In the genomic region with DNA sequence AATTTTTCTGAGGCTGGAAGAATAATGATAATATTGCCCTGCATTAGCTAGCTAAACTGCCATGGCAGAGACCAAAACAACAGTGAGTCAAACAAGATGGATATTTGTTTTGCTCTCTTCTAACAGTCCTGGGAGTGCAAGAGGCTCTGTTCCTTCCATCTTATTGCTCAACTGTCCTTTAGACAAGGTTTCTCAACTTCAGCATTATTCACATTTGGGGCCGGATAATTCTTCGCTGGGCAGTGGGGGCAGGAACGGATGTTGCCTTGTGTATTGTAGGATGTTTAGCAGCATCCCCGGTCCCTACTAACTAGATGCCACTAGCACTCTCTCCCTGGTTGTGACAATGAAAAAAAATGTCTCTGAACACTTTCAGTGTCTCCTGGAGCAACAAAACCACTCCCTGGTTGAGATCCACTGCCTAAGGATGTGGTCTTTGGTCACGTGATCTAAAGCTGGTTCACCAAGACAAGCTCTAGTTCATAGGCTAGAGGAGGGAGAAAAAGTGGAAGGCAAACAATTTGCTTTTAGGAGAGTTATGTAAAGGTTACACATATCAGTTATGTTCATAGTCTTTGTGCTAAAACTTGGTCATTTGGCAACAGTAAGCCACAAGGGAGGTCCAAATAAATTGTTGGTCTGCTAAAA, we compare ENCODE assay signal across 1 cellular context.
TF ChIP-seq lines count a peak whose summit lies in the region.

No MANE protein-coding gene starts in this region.

TF ChIP-seq in SK-N-SH, 30 proteins besides CTCF, POLR2A, EP300 and RAD21 (continued from another document):
- TF ChIP-seq, protein P1, sequence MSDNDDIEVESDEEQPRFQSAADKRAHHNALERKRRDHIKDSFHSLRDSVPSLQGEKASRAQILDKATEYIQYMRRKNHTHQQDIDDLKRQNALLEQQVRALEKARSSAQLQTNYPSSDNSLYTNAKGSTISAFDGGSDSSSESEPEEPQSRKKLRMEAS (IDR thresholded peaks at IDR 0.05; ENCODE audit: low read depth), result no peak
- TF ChIP-seq, protein P2, sequence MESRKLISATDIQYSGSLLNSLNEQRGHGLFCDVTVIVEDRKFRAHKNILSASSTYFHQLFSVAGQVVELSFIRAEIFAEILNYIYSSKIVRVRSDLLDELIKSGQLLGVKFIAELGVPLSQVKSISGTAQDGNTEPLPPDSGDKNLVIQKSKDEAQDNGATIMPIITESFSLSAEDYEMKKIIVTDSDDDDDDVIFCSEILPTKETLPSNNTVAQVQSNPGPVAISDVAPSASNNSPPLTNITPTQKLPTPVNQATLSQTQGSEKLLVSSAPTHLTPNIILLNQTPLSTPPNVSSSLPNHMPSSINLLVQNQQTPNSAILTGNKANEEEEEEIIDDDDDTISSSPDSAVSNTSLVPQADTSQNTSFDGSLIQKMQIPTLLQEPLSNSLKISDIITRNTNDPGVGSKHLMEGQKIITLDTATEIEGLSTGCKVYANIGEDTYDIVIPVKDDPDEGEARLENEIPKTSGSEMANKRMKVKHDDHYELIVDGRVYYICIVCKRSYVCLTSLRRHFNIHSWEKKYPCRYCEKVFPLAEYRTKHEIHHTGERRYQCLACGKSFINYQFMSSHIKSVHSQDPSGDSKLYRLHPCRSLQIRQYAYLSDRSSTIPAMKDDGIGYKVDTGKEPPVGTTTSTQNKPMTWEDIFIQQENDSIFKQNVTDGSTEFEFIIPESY (IDR thresholded peaks at IDR 0.05; ENCODE audit: borderline replicate concordance, low read depth), result no peak
- no peak for TF ChIP-seq MEF2A (IDR thresholded peaks at IDR 0.05; ENCODE audit: borderline replicate concordance, low read depth)
- no peak for TF ChIP-seq RFX5 (IDR thresholded peaks at IDR 0.05; ENCODE audit: low read length)
- TF ChIP-seq RXRA (IDR thresholded peaks at IDR 0.05; ENCODE audit: borderline replicate concordance, low read depth), result no peak
- TF ChIP-seq EZH2phosphoT487 (IDR thresholded peaks at IDR 0.05; ENCODE audit: borderline replicate concordance, low read depth), result no peak
- TF ChIP-seq, protein P3, sequence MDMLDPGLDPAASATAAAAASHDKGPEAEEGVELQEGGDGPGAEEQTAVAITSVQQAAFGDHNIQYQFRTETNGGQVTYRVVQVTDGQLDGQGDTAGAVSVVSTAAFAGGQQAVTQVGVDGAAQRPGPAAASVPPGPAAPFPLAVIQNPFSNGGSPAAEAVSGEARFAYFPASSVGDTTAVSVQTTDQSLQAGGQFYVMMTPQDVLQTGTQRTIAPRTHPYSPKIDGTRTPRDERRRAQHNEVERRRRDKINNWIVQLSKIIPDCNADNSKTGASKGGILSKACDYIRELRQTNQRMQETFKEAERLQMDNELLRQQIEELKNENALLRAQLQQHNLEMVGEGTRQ (IDR thresholded peaks at IDR 0.05; ENCODE audit: borderline replicate concordance, low read depth, low read length), result no peak
